In the genomic region with DNA sequence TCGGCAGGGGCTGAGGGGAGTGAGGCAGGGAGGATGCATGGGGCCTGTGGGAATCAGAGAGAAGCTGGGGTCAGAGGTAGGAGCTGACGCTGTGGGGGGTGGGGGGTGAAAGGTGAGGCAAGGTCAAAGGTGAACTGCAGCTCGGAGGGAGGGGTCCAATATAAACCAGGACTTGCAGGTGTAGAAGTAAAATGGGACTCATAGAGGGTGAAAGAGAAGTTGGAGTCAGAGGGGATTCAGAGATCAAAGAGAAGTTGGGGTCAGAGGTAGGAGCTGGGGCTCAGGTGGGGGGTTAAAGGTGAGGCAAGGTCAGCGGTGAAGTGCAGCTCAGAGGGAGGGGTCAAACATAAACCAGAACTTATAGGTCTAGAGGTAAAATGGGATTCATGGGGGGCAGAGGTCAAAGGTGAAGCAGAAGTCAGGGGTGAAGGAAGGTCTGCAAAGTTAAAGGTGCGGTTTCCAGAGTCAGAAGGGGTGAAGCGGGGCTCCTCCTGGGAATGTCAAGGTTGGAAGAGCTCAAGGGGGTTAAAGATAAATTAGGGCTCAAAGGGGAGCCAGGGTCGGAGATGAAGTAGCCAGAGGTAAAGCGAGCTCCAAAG, we compare ENCODE assay signal across 32 cellular contexts. TPM values are rescaled to one million over a fixed set of nuclear protein-coding genes. Genes with fewer than 3 reads are reported as not detected.
"Had no signal": no experiment of that assay in that cellular context is flagged by ENCODE, and none has a peak within 500 bp of the region (broad histone marks: within the 10 kb centered on the region; RNA-seq: fewer than 3 reads in every experiment).

No MANE protein-coding gene starts in this region.

- H3K4me1 Mint-ChIP-seq: nephron progenitor cell had no signal

- ATAC-seq: effector memory CD8-positive, alpha-beta T cell; left colon; lower lobe of right lung; naive thymus-derived CD8-positive, alpha-beta T cell; psoas muscle; right cardiac atrium; stimulated activated effector memory CD8-positive, alpha-beta T cell treated with anti-CD3 and anti-CD28 coated beads, Interleukin-12 subunit alpha, Interleukin-12 subunit beta, amount 100 ng/mL, for 72 hours had no signal

- H3K36me3 Mint-ChIP-seq: stimulated activated effector memory CD8-positive, alpha-beta T cell treated with anti-CD3 and anti-CD28 coated beads, Interleukin-12 subunit alpha, Interleukin-12 subunit beta, amount 100 ng/mL, for 72 hours had no signal

- H3K36me3 ChIP-seq: esophagus squamous epithelium, left ventricle myocardium inferior, lower lobe of right lung, ovary, sigmoid colon, stomach, thyroid gland, vagina had no signal

- H3K27ac ChIP-seq: esophagus squamous epithelium, left ventricle myocardium inferior, lower lobe of right lung, ovary, psoas muscle, sigmoid colon, stomach, thyroid gland, vagina had no signal

- FAIRE-seq: endometrium had no signal

- H3K27me3 Mint-ChIP-seq: effector memory CD8-positive, alpha-beta T cell had no signal

- H3K9me3 ChIP-seq: lower lobe of right lung, psoas muscle, thyroid gland, vagina had no signal

- DNase-seq: effector memory CD8-positive, alpha-beta T cell; erythroblast; esophagus squamous epithelium; foreskin melanocyte; hypothalamus; immature natural killer cell; islet precursor cell; kidney glomerular epithelial cell; left colon; left ventricle myocardium inferior; lower lobe of right lung; naive thymus-derived CD8-positive, alpha-beta T cell; nephron progenitor cell; nucleus accumbens; ovary; posterior cingulate gyrus; psoas muscle; sigmoid colon; stimulated activated CD4-positive, alpha-beta T cell treated with anti-CD3 and anti-CD28 coated beads, Interleukin-2, amount 100 ng/mL, for 24 hours; stimulated activated CD4-positive, alpha-beta T cell treated with anti-CD3 and anti-CD28 coated beads, Interleukin-4, amount 100 ng/mL, for 24 hours; stimulated activated naive CD4-positive, alpha-beta T cell treated with Interleukin-2 at 50 U/mL for 16 hours; stomach; thyroid gland; trophoblast cell had no signal

- H3K27ac Mint-ChIP-seq: effector memory CD8-positive, alpha-beta T cell; nephron progenitor cell; stimulated activated effector memory CD8-positive, alpha-beta T cell treated with anti-CD3 and anti-CD28 coated beads, Interleukin-12 subunit alpha, Interleukin-12 subunit beta, amount 100 ng/mL, for 72 hours had no signal

- H3K4me3 ChIP-seq: esophagus squamous epithelium, left ventricle myocardium inferior, lower lobe of right lung, ovary, psoas muscle, sigmoid colon, stomach, thyroid gland, vagina had no signal

- H3K9me3 Mint-ChIP-seq: effector memory CD8-positive, alpha-beta T cell; immature natural killer cell had no signal

- H3K27me3 ChIP-seq: ovary, sigmoid colon, thyroid gland, vagina had no signal

- H3K4me3 Mint-ChIP-seq: effector memory CD8-positive, alpha-beta T cell; immature natural killer cell; naive thymus-derived CD8-positive, alpha-beta T cell; nephron progenitor cell; stimulated activated effector memory CD8-positive, alpha-beta T cell treated with anti-CD3 and anti-CD28 coated beads, Interleukin-12 subunit alpha, Interleukin-12 subunit beta, amount 100 ng/mL, for 72 hours had no signal

- H3K4me1 ChIP-seq: left ventricle myocardium inferior, lower lobe of right lung, psoas muscle, sigmoid colon, stomach, thyroid gland, vagina had no signal

RNA-seq across cellular contexts. Expression of a gene that starts 7.6 kb away (rescaled TPM):
- total RNA-seq: dermis microvascular lymphatic vessel endothelial cell, myocyte, skeletal muscle tissue had no signal

RNA-seq across cellular contexts. Expression of a gene that starts 12.9 kb away (rescaled TPM):
- total RNA-seq: dermis microvascular lymphatic vessel endothelial cell, myocyte, skeletal muscle tissue had no signal

RNA-seq across cellular contexts. Expression of a gene that starts 30.5 kb away (rescaled TPM):
- total RNA-seq: dermis microvascular lymphatic vessel endothelial cell, left ventricle myocardium inferior, mesenteric fat pad, myocyte, psoas muscle, right cardiac atrium, skeletal muscle tissue had no signal

RNA-seq across cellular contexts. Expression of a gene that starts 36.3 kb away (rescaled TPM):
- total RNA-seq: stomach had no signal
